ENCODE assay signal across 8 cellular contexts in the genomic region with DNA sequence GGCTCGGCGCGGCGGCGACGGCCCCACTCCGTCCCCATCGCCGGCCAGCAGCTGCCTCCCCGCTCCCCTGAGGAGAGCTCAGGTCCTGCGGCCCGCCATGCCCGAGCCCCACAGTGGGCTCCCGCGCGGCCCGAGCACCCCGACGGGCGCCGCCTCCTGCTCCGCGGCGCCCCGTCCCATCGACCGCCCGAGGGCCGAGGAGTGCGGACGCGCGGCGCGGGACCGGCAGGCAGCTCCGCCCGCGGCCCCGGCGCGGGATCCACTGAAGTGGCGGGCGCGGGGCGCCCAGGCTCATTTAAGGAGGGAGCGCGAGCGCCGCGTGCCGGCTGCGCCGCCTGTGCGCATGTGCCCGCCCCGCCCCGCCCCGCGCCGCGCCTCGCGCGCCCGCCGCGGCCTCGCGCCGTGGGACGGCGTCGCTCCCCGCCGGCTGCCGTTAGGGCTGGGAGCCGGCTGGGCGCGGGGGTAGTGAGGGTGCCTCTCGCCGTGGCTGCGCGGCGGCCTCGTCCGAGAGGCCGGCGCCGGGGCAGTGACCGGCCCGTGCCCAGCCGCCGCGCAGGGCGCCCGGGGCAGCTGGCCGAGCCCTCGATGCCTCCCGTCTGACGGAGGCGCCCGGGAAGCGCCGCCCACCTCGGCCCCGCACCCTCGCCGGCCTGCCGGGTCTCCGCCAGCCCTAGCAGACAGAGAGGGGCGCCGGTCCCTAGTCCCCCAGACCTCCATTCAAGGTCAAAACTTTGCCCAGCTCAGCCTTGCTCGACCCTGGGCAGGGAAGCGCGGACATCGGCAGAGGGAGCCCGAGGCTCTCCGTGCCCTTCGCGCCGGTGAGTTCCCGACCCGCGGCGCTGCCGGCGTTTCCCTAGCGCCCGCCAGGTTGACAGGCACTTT. TPM values are rescaled to one million over a fixed set of nuclear protein-coding genes. Genes with fewer than 3 reads are reported as not detected.
DNase-seq lines count a peak whose midpoint lies in the region; ATAC-seq, FAIRE-seq and TF ChIP-seq lines count a peak whose summit lies in the region.

A gene with protein sequence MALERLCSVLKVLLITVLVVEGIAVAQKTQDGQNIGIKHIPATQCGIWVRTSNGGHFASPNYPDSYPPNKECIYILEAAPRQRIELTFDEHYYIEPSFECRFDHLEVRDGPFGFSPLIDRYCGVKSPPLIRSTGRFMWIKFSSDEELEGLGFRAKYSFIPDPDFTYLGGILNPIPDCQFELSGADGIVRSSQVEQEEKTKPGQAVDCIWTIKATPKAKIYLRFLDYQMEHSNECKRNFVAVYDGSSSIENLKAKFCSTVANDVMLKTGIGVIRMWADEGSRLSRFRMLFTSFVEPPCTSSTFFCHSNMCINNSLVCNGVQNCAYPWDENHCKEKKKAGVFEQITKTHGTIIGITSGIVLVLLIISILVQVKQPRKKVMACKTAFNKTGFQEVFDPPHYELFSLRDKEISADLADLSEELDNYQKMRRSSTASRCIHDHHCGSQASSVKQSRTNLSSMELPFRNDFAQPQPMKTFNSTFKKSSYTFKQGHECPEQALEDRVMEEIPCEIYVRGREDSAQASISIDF (minus strand): TSS at position 269 of the 882 bp plus-strand sequence. CDS start 333 bp downstream, outside the sequence.

- H3K9me3 ChIP-seq in neuron (ENCODE audit: low read length) (no peaks in the 10 kb centered on the region), thyroid gland (no peaks in the 10 kb centered on the region)

- TF ChIP-seq CTCF in fibroblast of villous mesenchyme (IDR thresholded peaks at IDR 0.05; ENCODE audit: insufficient read depth, low read depth, low read length) (peak; percentile 68), thyroid gland (IDR thresholded peaks at IDR 0.05) (peak in 5 of 6 experiments; percentile 32 to 72 (median 53))

- H3K27me3 ChIP-seq in neuron (ENCODE audit: insufficient read depth, low read length) (no peaks in the 10 kb centered on the region), thyroid gland (no peaks in the 10 kb centered on the region)

- H3K4me3 ChIP-seq in fibroblast of villous mesenchyme (ENCODE audit: low read depth, low read length): peak within 1 kb of the TSS; percentile 63
- peak within 1 kb of the TSS; percentile 62 for H3K4me3 ChIP-seq in neuron (ENCODE audit: low read length)
- peak within 1 kb of the TSS; percentile 10 to 61 (median 50) for H3K4me3 ChIP-seq in thyroid gland (replicated peaks in 1 of 3)

- FAIRE-seq in RCC 7860 (lab: Jason Lieb, UNC): no peak

- H3K27ac ChIP-seq in thyroid gland: peak within 1 kb of the TSS in 2 of 3 donors; percentile 36 to 56

- H2AFZ ChIP-seq in neuron (ENCODE audit: low read depth, low read length): peak within 1 kb of the TSS; percentile 64

- ATAC-seq in GM19397 (IDR thresholded peaks at IDR 0.05; ENCODE audit: unreplicated experiment) (peak; percentile 60), HG03520 (IDR thresholded peaks at IDR 0.05; ENCODE audit: unreplicated experiment) (peak; percentile 44)

- intact Hi-C loops in thyroid gland (cut with DNase I): loop anchor here (5.0 kb wide), 1 partner anchor 1013 kb away; a partner anchor contains a TSS

- DNase-seq in COR-L47 (lab: John Stamatoyannopoulos, UW) (peak; percentile 41), RCC 7860 (ENCODE audit: low spot score) (peak; percentile 21), fibroblast of villous mesenchyme (ENCODE audit: low read depth) (peak; percentile 58), thyroid gland (peak; percentile 60 to 73)
- peak; percentile 24 to 58 for DNase-seq in activated T-helper 1 cell treated with anti-CD3 and anti-CD28 coated beads, Interleukin-2, amount 50 U/mL, for 16 hours (ENCODE audit: low read depth in 1 of 2, low spot score in 1 of 2)

- peak in 1 of 2 donors; percentile 55 for TF ChIP-seq POLR2A in thyroid gland (IDR thresholded peaks at IDR 0.05)

- WGBS in thyroid gland, 2 donors: 0 to 3% methylated on average over 2 to 24 of the region's 130 CpGs

- no peaks in the 10 kb centered on the region for H3K36me3 ChIP-seq in neuron (ENCODE audit: insufficient read depth, low read length)
- no peaks in the 10 kb centered on the region for H3K36me3 ChIP-seq in thyroid gland

- peaks cover 31% of the 10 kb centered on the region for H3K4me1 ChIP-seq in neuron (ENCODE audit: insufficient read depth, low read length)
- H3K4me1 ChIP-seq in thyroid gland: no peaks in the 10 kb centered on the region

RNA-seq across cellular contexts. Expression of the gene that starts here (rescaled TPM):
- total RNA-seq in fibroblast of villous mesenchyme (13.9 and 14.7 TPM in 2 replicates), thyroid gland (10 to 100 TPM in 1 of 4 donors, 1 to 10 TPM in 3; 5.4 to 10.1 (median 6.7) TPM)

Comparison
In these comparisons a context has a peak if more than half of its experiments do, and no peak if none do; other contexts are left out.
1. Peak in every context shown above with its lines: DNase-seq, ATAC-seq, H3K4me3 ChIP-seq and H3K27ac ChIP-seq.